ENCODE assay signal across 8 cellular contexts in the genomic region with DNA sequence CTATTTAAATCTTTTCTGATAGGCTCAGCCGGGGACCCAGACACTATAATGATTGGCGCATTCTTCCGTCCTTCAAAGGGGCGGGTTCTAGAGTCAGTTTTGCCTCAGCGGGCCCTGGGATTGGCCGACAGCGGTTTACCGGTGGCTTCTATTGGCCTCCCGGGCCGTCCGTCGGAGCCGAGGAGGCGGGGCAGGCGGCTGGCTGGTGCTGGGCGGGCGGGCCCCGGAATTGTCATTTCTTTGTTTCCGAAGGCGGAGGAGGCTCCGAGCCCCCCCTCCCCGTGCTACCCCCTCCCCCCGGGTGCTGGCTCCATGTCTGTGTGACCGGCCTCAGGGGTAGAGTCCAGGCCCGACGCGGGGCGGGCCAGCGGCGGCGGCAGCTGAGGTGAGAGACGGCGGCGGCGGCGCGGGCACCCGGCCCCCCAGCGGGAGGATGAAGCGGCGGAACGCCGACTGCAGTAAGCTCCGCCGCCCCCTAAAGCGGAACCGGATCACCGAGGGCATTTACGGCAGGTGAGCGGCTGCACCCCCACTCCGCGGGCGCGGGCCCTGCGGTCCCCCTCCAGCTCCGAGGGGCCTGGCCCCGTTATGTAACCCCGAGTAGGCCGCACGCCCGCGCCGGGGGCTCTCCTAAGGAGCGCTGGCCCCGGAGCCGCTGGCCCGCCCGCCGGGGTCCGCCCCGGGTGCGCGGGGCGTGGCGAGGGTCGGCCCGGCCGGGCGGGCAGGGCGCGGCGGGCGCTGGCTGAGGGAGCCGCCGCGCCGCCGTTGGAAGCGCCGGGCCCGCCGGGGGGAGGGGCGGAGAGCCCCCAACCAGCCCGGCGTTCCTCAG. TPM values are rescaled to one million over a fixed set of nuclear protein-coding genes. Genes with fewer than 3 reads are reported as not detected.
DNase-seq lines count a peak whose midpoint lies in the region; ATAC-seq and TF ChIP-seq lines count a peak whose summit lies in the region.

A gene with protein sequence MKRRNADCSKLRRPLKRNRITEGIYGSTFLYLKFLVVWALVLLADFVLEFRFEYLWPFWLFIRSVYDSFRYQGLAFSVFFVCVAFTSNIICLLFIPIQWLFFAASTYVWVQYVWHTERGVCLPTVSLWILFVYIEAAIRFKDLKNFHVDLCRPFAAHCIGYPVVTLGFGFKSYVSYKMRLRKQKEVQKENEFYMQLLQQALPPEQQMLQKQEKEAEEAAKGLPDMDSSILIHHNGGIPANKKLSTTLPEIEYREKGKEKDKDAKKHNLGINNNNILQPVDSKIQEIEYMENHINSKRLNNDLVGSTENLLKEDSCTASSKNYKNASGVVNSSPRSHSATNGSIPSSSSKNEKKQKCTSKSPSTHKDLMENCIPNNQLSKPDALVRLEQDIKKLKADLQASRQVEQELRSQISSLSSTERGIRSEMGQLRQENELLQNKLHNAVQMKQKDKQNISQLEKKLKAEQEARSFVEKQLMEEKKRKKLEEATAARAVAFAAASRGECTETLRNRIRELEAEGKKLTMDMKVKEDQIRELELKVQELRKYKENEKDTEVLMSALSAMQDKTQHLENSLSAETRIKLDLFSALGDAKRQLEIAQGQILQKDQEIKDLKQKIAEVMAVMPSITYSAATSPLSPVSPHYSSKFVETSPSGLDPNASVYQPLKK (plus strand): TSS at position 232 of the 829 bp plus-strand sequence. CDS start 202 bp downstream, at position 434.

- H3K36me3 ChIP-seq in ascending aorta (no peaks in the 10 kb centered on the region), right atrium auricular region (no peaks in the 10 kb centered on the region), prostate gland (no peaks in the 10 kb centered on the region)

- H3K9me3 ChIP-seq in ascending aorta, result no peaks in the 10 kb centered on the region
- H3K9me3 ChIP-seq in right atrium auricular region, result no peaks in the 10 kb centered on the region
- no peaks in the 10 kb centered on the region for H3K9me3 ChIP-seq in prostate gland

- intact Hi-C loops in ascending aorta (cut with DNase I) (loop anchor here (2.0 to 5.0 kb wide), 3 partner anchors 92 to 184 kb away; a partner anchor contains a TSS), prostate gland (cut with DNase I) (loop anchor here (5.0 kb wide), 1 partner anchor 51 kb away; no protein-coding TSS in a partner anchor)

- peak; percentile 67 for ATAC-seq in GM18499 (IDR thresholded peaks at IDR 0.05; ENCODE audit: insufficient read depth, unreplicated experiment)
- peak; percentile 79 for ATAC-seq in HG02973 (IDR thresholded peaks at IDR 0.05; ENCODE audit: unreplicated experiment)

- no peak for TF ChIP-seq CTCF in ascending aorta (IDR thresholded peaks at IDR 0.05)
- TF ChIP-seq CTCF in right atrium auricular region (IDR thresholded peaks at IDR 0.05), result no peak
- TF ChIP-seq CTCF in prostate gland (IDR thresholded peaks at IDR 0.05), result no peak

- under 1% methylated on average over 46 of the region's 95 CpGs for WGBS in prostate gland

- DNase-seq in NCI-H2029 (lab: John Stamatoyannopoulos, UW) (peak; percentile 87), T-helper 22 cell (ENCODE audit: low read depth) (peak; percentile 93), ascending aorta (ENCODE audit: low spot score in 2 of 2) (peak; percentile 91 to 98), right atrium auricular region (ENCODE audit: low spot score) (peak; percentile 98), prostate gland (ENCODE audit: low spot score) (peak; percentile 99), ureter (ENCODE audit: low spot score) (peak; percentile 98)

- H3K4me3 ChIP-seq in ascending aorta (peak within 1 kb of the TSS; percentile 97 to 99), right atrium auricular region (peak within 1 kb of the TSS; percentile 96 to 100), prostate gland (peak within 1 kb of the TSS; percentile 87 to 93)

- H3K27ac ChIP-seq in ascending aorta (peak within 1 kb of the TSS; percentile 92 to 98), right atrium auricular region (peak within 1 kb of the TSS; percentile 94 to 95), prostate gland (peak within 1 kb of the TSS; percentile 86 to 92)

- peaks cover 4 to 18% of the 10 kb centered on the region in 2 donors for H3K4me1 ChIP-seq in ascending aorta
- peaks cover 0 to 45% of the 10 kb centered on the region in 2 donors for H3K4me1 ChIP-seq in right atrium auricular region
- H3K4me1 ChIP-seq in prostate gland (replicated peaks), result peaks cover 6% of the 10 kb centered on the region

- H3K27me3 ChIP-seq in ascending aorta (no peaks in the 10 kb centered on the region), right atrium auricular region (no peaks in the 10 kb centered on the region), prostate gland (replicated peaks; ENCODE audit: insufficient read depth) (no peaks in the 10 kb centered on the region)

- TF ChIP-seq POLR2A in prostate gland (IDR thresholded peaks at IDR 0.05), result peak; percentile 30

RNA-seq across cellular contexts. Expression of the gene that starts here (rescaled TPM):
- total RNA-seq in ascending aorta (49.2 TPM), right atrium auricular region (10 to 100 TPM; 14.0 to 14.5 TPM), prostate gland (10 to 100 TPM; 25.5 to 31.0 TPM), ureter (22.3 TPM)

Comparison
In these comparisons a context has a peak if more than half of its experiments do, and no peak if none do; other contexts are left out.
1. Peak in every context shown above with its lines: DNase-seq, ATAC-seq, H3K4me3 ChIP-seq and H3K27ac ChIP-seq.